In genomic region chr11:78857688-78858087, GRCh38 we compare ENCODE assay signal across 14 cellular contexts.
"Had no signal": no experiment of that assay in that cellular context is flagged by ENCODE, and none has a peak within 500 bp of the region (broad histone marks: within the 10 kb centered on the region; RNA-seq: fewer than 3 reads in every experiment).

No MANE protein-coding gene starts in this region.

- H3K36me3 ChIP-seq: adrenal gland, breast epithelium, upper lobe of left lung had no signal

- H3K27me3 ChIP-seq: adrenal gland, breast epithelium, gastroesophageal sphincter, upper lobe of left lung had no signal

- H3K36me3 Mint-ChIP-seq: activated naive CD4-positive, alpha-beta T cell treated with anti-CD3 and anti-CD28 coated beads, Interleukin-2, amount 10 ng/mL, durations not matched to agents 7 days and 5 days; naive thymus-derived CD4-positive, alpha-beta T cell; stimulated activated effector memory CD8-positive, alpha-beta T cell treated with anti-CD3 and anti-CD28 coated beads, Interleukin-12 subunit alpha, Interleukin-12 subunit beta, amount 100 ng/mL, for 72 hours; WTC11 had no signal

- H2AFZ ChIP-seq: parathyroid adenoma had no signal

- DNase-seq: activated CD4-positive, alpha-beta T cell treated with anti-CD3 and anti-CD28 coated beads for 48 hours; activated naive CD4-positive, alpha-beta T cell treated with anti-CD3 and anti-CD28 coated beads, Interleukin-2, amount 10 ng/mL, durations not matched to agents 7 days and 5 days; adrenal gland; naive thymus-derived CD4-positive, alpha-beta T cell; upper lobe of left lung had no signal

- H3K9me3 Mint-ChIP-seq: activated naive CD4-positive, alpha-beta T cell treated with anti-CD3 and anti-CD28 coated beads, Interleukin-2, amount 10 ng/mL, durations not matched to agents 7 days and 5 days; activated T-helper 17 cell treated with anti-CD3 and anti-CD28 coated beads, Interleukin-2, amount 50 U/mL, for 72 hours; stimulated activated effector memory CD8-positive, alpha-beta T cell treated with anti-CD3 and anti-CD28 coated beads, Interleukin-12 subunit alpha, Interleukin-12 subunit beta, amount 100 ng/mL, for 72 hours; T-helper 1 cell treated with Interleukin-12 subunit alpha and Interleukin-12 subunit beta and Interleukin-4 antibody, amounts not matched to agents 30 μg/mL and 1 μg/mL, for 36 hours; WTC11 had no signal

- H3K27ac ChIP-seq: adrenal gland, breast epithelium, gastroesophageal sphincter, parathyroid adenoma, SK-N-MC, upper lobe of left lung had no signal

- H3K27ac Mint-ChIP-seq: activated naive CD4-positive, alpha-beta T cell treated with anti-CD3 and anti-CD28 coated beads, Interleukin-2, amount 10 ng/mL, durations not matched to agents 7 days and 5 days; activated T-helper 17 cell treated with anti-CD3 and anti-CD28 coated beads, Interleukin-2, amount 50 U/mL, for 72 hours; naive thymus-derived CD4-positive, alpha-beta T cell; stimulated activated effector memory CD8-positive, alpha-beta T cell treated with anti-CD3 and anti-CD28 coated beads, Interleukin-12 subunit alpha, Interleukin-12 subunit beta, amount 100 ng/mL, for 72 hours; T-helper 1 cell treated with Interleukin-12 subunit alpha and Interleukin-12 subunit beta and Interleukin-4 antibody, amounts not matched to agents 30 μg/mL and 1 μg/mL, for 36 hours; WTC11 had no signal

- H3K9me3 ChIP-seq: adrenal gland, breast epithelium, gastroesophageal sphincter, upper lobe of left lung had no signal

- H3K4me3 Mint-ChIP-seq: activated naive CD4-positive, alpha-beta T cell treated with anti-CD3 and anti-CD28 coated beads, Interleukin-2, amount 10 ng/mL, durations not matched to agents 7 days and 5 days; activated T-helper 17 cell treated with anti-CD3 and anti-CD28 coated beads, Interleukin-2, amount 50 U/mL, for 72 hours; naive thymus-derived CD4-positive, alpha-beta T cell; stimulated activated effector memory CD8-positive, alpha-beta T cell treated with anti-CD3 and anti-CD28 coated beads, Interleukin-12 subunit alpha, Interleukin-12 subunit beta, amount 100 ng/mL, for 72 hours; T-helper 1 cell treated with Interleukin-12 subunit alpha and Interleukin-12 subunit beta and Interleukin-4 antibody, amounts not matched to agents 30 μg/mL and 1 μg/mL, for 36 hours; WTC11 had no signal

- H3K4me1 ChIP-seq: adrenal gland, breast epithelium, gastroesophageal sphincter, parathyroid adenoma, upper lobe of left lung had no signal

- H3K4me3 ChIP-seq: adrenal gland, breast epithelium, gastroesophageal sphincter, SK-N-MC, skin epidermis, upper lobe of left lung had no signal

- H3K9ac ChIP-seq: parathyroid adenoma had no signal

- ATAC-seq: activated T-helper 17 cell treated with anti-CD3 and anti-CD28 coated beads, Interleukin-2, amount 50 U/mL, for 72 hours; gastroesophageal sphincter; naive thymus-derived CD4-positive, alpha-beta T cell; stimulated activated effector memory CD8-positive, alpha-beta T cell treated with anti-CD3 and anti-CD28 coated beads, Interleukin-12 subunit alpha, Interleukin-12 subunit beta, amount 100 ng/mL, for 72 hours; WTC11 had no signal

- H3K4me1 Mint-ChIP-seq: activated naive CD4-positive, alpha-beta T cell treated with anti-CD3 and anti-CD28 coated beads, Interleukin-2, amount 10 ng/mL, durations not matched to agents 7 days and 5 days; activated T-helper 17 cell treated with anti-CD3 and anti-CD28 coated beads, Interleukin-2, amount 50 U/mL, for 72 hours; naive thymus-derived CD4-positive, alpha-beta T cell; stimulated activated effector memory CD8-positive, alpha-beta T cell treated with anti-CD3 and anti-CD28 coated beads, Interleukin-12 subunit alpha, Interleukin-12 subunit beta, amount 100 ng/mL, for 72 hours had no signal
